In genomic region chr10:132536964-132537712, GRCh38 we compare ENCODE assay signal across 8 cellular contexts. TPM values are rescaled to one million over a fixed set of nuclear protein-coding genes. Genes with fewer than 3 reads are reported as not detected.
DNase-seq lines count a peak whose midpoint lies in the region; ATAC-seq and TF ChIP-seq lines count a peak whose summit lies in the region.

No MANE protein-coding gene starts in this region.

- peak overlapping the region; percentile 61 for H3K4me3 ChIP-seq in AG10803 (ENCODE audit: low read length)

- DNase-seq in AG10803 (ENCODE audit: low read depth), result peak; percentile 99
- peak; percentile 97 for DNase-seq in NCI-H345 (lab: John Stamatoyannopoulos, UW)
- peak; percentile 100 for DNase-seq in activated CD4-positive, alpha-beta T cell treated with anti-CD3 and anti-CD28 coated beads for 24 hours (ENCODE audit: low read depth in 2 of 2)
- peak; percentile 100 for DNase-seq in chondrocyte (ENCODE audit: low spot score)
- DNase-seq in kidney tubule cell (ENCODE audit: low spot score), result peak; percentile 99
- peak; percentile 100 for DNase-seq in stimulated activated CD4-positive, alpha-beta T cell treated with anti-CD3 and anti-CD28 coated beads, Interleukin-1b, Interleukin-23, amount 100 ng/mL, for 1 hour (ENCODE audit: low read depth in 2 of 2)

- no peak overlapping the region for H3K27ac Mint-ChIP-seq in chondrocyte (ENCODE audit: unreplicated experiment)

- H3K36me3 Mint-ChIP-seq in chondrocyte (ENCODE audit: low read depth), result no peaks in the 10 kb centered on the region

- H3K4me3 Mint-ChIP-seq in chondrocyte (ENCODE audit: unreplicated experiment), result peak overlapping the region; percentile 62

- ATAC-seq in GM19023 (IDR thresholded peaks at IDR 0.05; ENCODE audit: unreplicated experiment) (peak; percentile 89), HG03196 (IDR thresholded peaks at IDR 0.05; ENCODE audit: unreplicated experiment) (peak; percentile 84)

- peaks cover 78% of the 10 kb centered on the region for H3K4me1 Mint-ChIP-seq in chondrocyte (ENCODE audit: low read depth)

- TF ChIP-seq CTCF in AG10803 (conservative IDR thresholded peaks at IDR 0.05; ENCODE audit: low read length), result peak; percentile 18; the same call in 1 of the 2 replicates
- peak; percentile 61 for TF ChIP-seq CTCF in chondrocyte (IDR thresholded peaks at IDR 0.05)

- H3K9me3 Mint-ChIP-seq in chondrocyte (ENCODE audit: low read depth), result peaks cover 4% of the 10 kb centered on the region

- no peaks in the 10 kb centered on the region for H3K27me3 Mint-ChIP-seq in chondrocyte (ENCODE audit: low read depth)

RNA-seq across cellular contexts. Expression of gene INPP5A, which starts 0.4 kb away (rescaled TPM):
- total RNA-seq in chondrocyte, result 29.5 to 40.6 TPM (median 40.1 TPM) in 3 replicates

Comparison
In these comparisons a context has a peak if more than half of its experiments do, and no peak if none do; other contexts are left out.
1. Peak in every context shown above with its lines: DNase-seq, ATAC-seq and H3K4me3 ChIP-seq.